Comparison of ENCODE assay signal across 14 cellular contexts in genomic region chr17:29560306-29560705, GRCh38. TPM values are rescaled to one million over a fixed set of nuclear protein-coding genes. Genes with fewer than 3 reads are reported as not detected.
DNase-seq lines count a peak whose midpoint lies in the region; ATAC-seq and TF ChIP-seq lines count a peak whose summit lies in the region.
"Had no signal": no experiment of that assay in that cellular context is flagged by ENCODE, and none has a peak within 500 bp of the region (broad histone marks: within the 10 kb centered on the region; RNA-seq: fewer than 3 reads in every experiment).

No MANE protein-coding gene starts in this region.

- H3K27me3 ChIP-seq in lung (ENCODE audit: control insufficient read depth, insufficient read depth): no peaks in the 10 kb centered on the region

- TF ChIP-seq CTCF in lung (IDR thresholded peaks at IDR 0.05; ENCODE audit: control extremely low read depth, extremely low read depth): no peak

- H3K4me1 ChIP-seq in lung (ENCODE audit: control insufficient read depth in 2 of 2, insufficient read depth in 2 of 2, low read length in 2 of 2): peaks cover 0 to 5% of the 10 kb centered on the region in 2 donors

- H3K36me3 ChIP-seq in lung (ENCODE audit: control insufficient read depth in 2 of 2, insufficient read depth in 2 of 2, low read length in 2 of 2): peaks cover 0 to 2% of the 10 kb centered on the region in 2 donors

- no peak overlapping the region for H3K4me3 ChIP-seq in lung

- DNase-seq in CD1c-positive myeloid dendritic cell (ENCODE audit: extremely low spot score): peak; percentile 84
- peak; percentile 83 for DNase-seq in NAMALWA (ENCODE audit: low spot score)
- peak; percentile 13 for DNase-seq in lung (ENCODE audit: low spot score)
- DNase-seq in NCI-H510A treated with DMSO at 0.1 percent for 48 hours (lab: John Stamatoyannopoulos, UW): no peak
- DNase-seq in DMS79 (lab: John Stamatoyannopoulos, UW): no peak
- no peak for DNase-seq in DMS114 treated with DMSO at 0.1 percent for 48 hours (lab: John Stamatoyannopoulos, UW; ENCODE audit: unreplicated experiment)
- DNase-seq in NCI-H2029 (lab: John Stamatoyannopoulos, UW): no peak
- DNase-seq: activated CD8-positive, alpha-beta memory T cell treated with anti-CD3 and anti-CD28 coated beads, Interleukin-2, amount 10 ng/mL, durations not matched to agents 7 days and 5 days; activated naive CD8-positive, alpha-beta T cell treated with anti-CD3 and anti-CD28 coated beads, Interleukin-2, amount 10 ng/mL, durations not matched to agents 7 days and 5 days; GF-D8; stimulated activated CD4-positive, alpha-beta T cell treated with anti-CD3 and anti-CD28 coated beads, Interleukin-2, amount 100 ng/mL, for 48 hours; stimulated activated naive CD4-positive, alpha-beta T cell treated with Interleukin-2 at 50 U/mL for 16 hours had no signal

- no peaks in the 10 kb centered on the region for H3K9me3 ChIP-seq in lung (ENCODE audit: control insufficient read depth in 2 of 2, insufficient read depth in 1 of 2, low read length in 1 of 2)

- 33 to 76% methylated on average over 6 of the region's 6 CpGs for WGBS in lung, 2 donors

- H3K27ac ChIP-seq in lung (ENCODE audit: low read depth in 1 of 2, low read length in 1 of 2): no peak overlapping the region
- H3K27ac ChIP-seq: RWPE1 had no signal

- ATAC-seq in SK-N-SH treated with all-trans-retinoic acid at 6 μM for 48 hours (no peak), lung (ENCODE audit: insufficient read depth, low FRiP score) (no peak)
- ATAC-seq: activated CD8-positive, alpha-beta memory T cell treated with anti-CD3 and anti-CD28 coated beads, Interleukin-2, amount 10 ng/mL, durations not matched to agents 7 days and 5 days had no signal

TF ChIP-seq in SK-N-SH treated with all-trans-retinoic acid at 6 μM for 48 hours, 23 proteins besides CTCF, POLR2A, EP300 and RAD21:
- TF ChIP-seq RARB (CRISPR knock-in tag; IDR thresholded peaks at IDR 0.05): no peak
- no peak for TF ChIP-seq CSDC2 (CRISPR knock-in tag; IDR thresholded peaks at IDR 0.05)
- 0 out of 2 replicates have a peak, but pooled peaks have one; percentile 12 for TF ChIP-seq TCF4 (CRISPR knock-in tag; IDR thresholded peaks at IDR 0.05; ENCODE audit: borderline replicate concordance)
- TF ChIP-seq CSRNP3 (CRISPR knock-in tag; IDR thresholded peaks at IDR 0.05): no peak
- TF ChIP-seq ZFP3 (CRISPR knock-in tag; IDR thresholded peaks at IDR 0.05): no peak

RNA-seq across cellular contexts. Expression of gene ABHD15, which starts 6.5 kb away (rescaled TPM):
- total RNA-seq in lung: 10 to 100 TPM in 1 of 2 donors, 1 to 10 TPM in 1; 4.1 to 10.5 TPM
- polyA plus RNA-seq in lung: 1 to 10 TPM; 4.0 to 6.3 TPM

RNA-seq across cellular contexts. Expression of gene TP53I13, which starts 8.2 kb away (rescaled TPM):
- total RNA-seq in lung: 10 to 100 TPM; 24.2 to 69.4 TPM
- 100 to 1,000 TPM in 1 of 2 donors, 10 to 100 TPM in 1; 53.4 to 126 TPM for polyA plus RNA-seq in lung

RNA-seq across cellular contexts. Expression of gene GIT1, which starts 29.1 kb away (rescaled TPM):
- 10 to 100 TPM; 44.0 to 49.9 TPM for total RNA-seq in lung
- 10 to 100 TPM; 29.8 to 38.4 TPM for polyA plus RNA-seq in lung

RNA-seq across cellular contexts. Expression of gene ANKRD13B, which starts 32.6 kb away (rescaled TPM):
- 1 to 10 TPM; 6.6 to 6.9 TPM for total RNA-seq in lung
- 1 to 10 TPM; 2.7 to 3.2 TPM for polyA plus RNA-seq in lung

Comparison
In these comparisons a context has a peak if more than half of its experiments do, and no peak if none do; other contexts are left out.
1. DNase-seq: peak in CD1c-positive myeloid dendritic cell (single experiment), NAMALWA (single experiment) and lung (single experiment); none in NCI-H510A treated with DMSO at 0.1 percent for 48 hours (single experiment), DMS79 (single experiment), DMS114 treated with DMSO at 0.1 percent for 48 hours (single experiment) and NCI-H2029 (single experiment).